1 cellular context compared by ENCODE assay signal in the genomic region with DNA sequence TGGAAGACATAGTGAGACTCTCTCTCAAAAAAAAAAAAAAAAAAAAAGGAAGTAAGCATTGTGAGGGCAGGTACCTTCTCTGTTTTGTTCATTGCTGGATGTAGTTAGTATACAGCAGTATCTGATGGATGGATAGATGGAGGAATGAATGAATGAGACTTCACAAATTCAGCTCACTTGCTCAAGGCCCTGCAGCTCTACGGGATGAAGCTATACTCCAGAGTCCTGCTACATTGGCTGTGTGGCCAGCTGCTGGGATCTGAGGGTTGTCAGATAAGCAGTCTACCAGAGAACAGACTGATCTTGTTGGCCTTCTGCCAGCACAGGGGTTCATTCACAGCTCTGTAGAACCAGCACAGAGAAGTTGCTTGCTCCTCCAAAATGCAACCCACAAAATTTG.
TF ChIP-seq lines count a peak whose summit lies in the region.

No MANE protein-coding gene starts in this region.

TF ChIP-seq in K562, 482 proteins besides CTCF, POLR2A, EP300 and RAD21 (continued from another document and continues in another):
- TF ChIP-seq, protein P1, sequence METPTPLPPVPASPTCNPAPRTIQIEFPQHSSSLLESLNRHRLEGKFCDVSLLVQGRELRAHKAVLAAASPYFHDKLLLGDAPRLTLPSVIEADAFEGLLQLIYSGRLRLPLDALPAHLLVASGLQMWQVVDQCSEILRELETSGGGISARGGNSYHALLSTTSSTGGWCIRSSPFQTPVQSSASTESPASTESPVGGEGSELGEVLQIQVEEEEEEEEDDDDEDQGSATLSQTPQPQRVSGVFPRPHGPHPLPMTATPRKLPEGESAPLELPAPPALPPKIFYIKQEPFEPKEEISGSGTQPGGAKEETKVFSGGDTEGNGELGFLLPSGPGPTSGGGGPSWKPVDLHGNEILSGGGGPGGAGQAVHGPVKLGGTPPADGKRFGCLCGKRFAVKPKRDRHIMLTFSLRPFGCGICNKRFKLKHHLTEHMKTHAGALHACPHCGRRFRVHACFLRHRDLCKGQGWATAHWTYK (CRISPR knock-in tag; IDR thresholded peaks at IDR 0.05): no peak
- TF ChIP-seq GATA2 (CRISPR knock-in tag; IDR thresholded peaks at IDR 0.05) (peak; percentile 60; the same call in 1 of the 2 replicates), RBM25 (IDR thresholded peaks at IDR 0.05; ENCODE audit: low read depth, low read length, severe bottlenecking) (no peak), NCOR1 (IDR thresholded peaks at IDR 0.05) (peak; percentile 64), ZNF24 (IDR thresholded peaks at IDR 0.05) (peak; percentile 98), THRAP3 (IDR thresholded peaks at IDR 0.05; ENCODE audit: borderline replicate concordance) (no peak), RCOR1 (IDR thresholded peaks at IDR 0.05; ENCODE audit: borderline replicate concordance in 1 of 2, low read depth in 2 of 2, low read length in 2 of 2) (0 out of 4 replicates have a peak, but pooled peaks of 1 of the 2 experiments have one; percentile 20), ZSCAN32 (CRISPR knock-in tag; IDR thresholded peaks at IDR 0.05) (no peak), MIER1 (IDR thresholded peaks at IDR 0.05; ENCODE audit: low read depth) (no peak), FOXM1 (IDR thresholded peaks at IDR 0.05; ENCODE audit: low read depth) (0 out of 2 replicates have a peak, but pooled peaks have one; percentile 11), FOXM1 (CRISPR knock-in tag; IDR thresholded peaks at IDR 0.05; ENCODE audit: low read depth) (no peak), RAD51 (IDR thresholded peaks at IDR 0.05; ENCODE audit: borderline replicate concordance, low read depth) (no peak), TAL1 (IDR thresholded peaks at IDR 0.05) (peak; percentile 76), HMGN3 (IDR thresholded peaks at IDR 0.05; ENCODE audit: borderline replicate concordance, extremely low read depth, insufficient read length, low read depth, low read length) (no peak), CEBPG (CRISPR knock-in tag; IDR thresholded peaks at IDR 0.05) (no peak), CEBPG (tag; conservative IDR thresholded peaks at IDR 0.05 in 1 of 2, IDR thresholded peaks at IDR 0.05 in 1 of 2) (no peak), HMG20B (CRISPR knock-in tag; IDR thresholded peaks at IDR 0.05) (no peak), ZFPM2 (CRISPR knock-in tag; IDR thresholded peaks at IDR 0.05) (no peak), SMAD3 (CRISPR knock-in tag; conservative IDR thresholded peaks at IDR 0.05) (no peak), SMAD1 (IDR thresholded peaks at IDR 0.05; ENCODE audit: low read depth, low read length, partially characterized antibody) (peak; percentile 42), ZNF124 (CRISPR knock-in tag; IDR thresholded peaks at IDR 0.05) (no peak), MEF2D (tag; conservative IDR thresholded peaks at IDR 0.05; ENCODE audit: low read depth) (no peak), POLR2G (IDR thresholded peaks at IDR 0.05; ENCODE audit: low read depth, low read length) (no peak), BDP1 (IDR thresholded peaks at IDR 0.05; ENCODE audit: insufficient read depth, insufficient read length) (no peak), ZBTB8A (IDR thresholded peaks at IDR 0.05; ENCODE audit: partially characterized antibody) (no peak), TAF1 (IDR thresholded peaks at IDR 0.05; ENCODE audit: control insufficient read depth, extremely low read depth, insufficient read depth, low read length, severe bottlenecking) (no peak), RBM22 (IDR thresholded peaks at IDR 0.05; ENCODE audit: low read depth, low read length, poor library complexity, severe bottlenecking) (no peak), HDAC2 (IDR thresholded peaks at IDR 0.05) (no peak), ZBED1 (IDR thresholded peaks at IDR 0.05) (no peak), KLF10 (CRISPR knock-in tag; IDR thresholded peaks at IDR 0.05) (no peak), PYGO2 (tag; IDR thresholded peaks at IDR 0.05) (no peak), BRCA1 (IDR thresholded peaks at IDR 0.05) (no peak), BRCA1 (CRISPR knock-in tag; IDR thresholded peaks at IDR 0.05) (no peak), POLR2AphosphoS5 (IDR thresholded peaks at IDR 0.05; ENCODE audit: control insufficient read depth, insufficient read depth, low read depth, low read length) (peak; percentile 81), NFIC (IDR thresholded peaks at IDR 0.05) (peak; percentile 99)
- TF ChIP-seq, protein P2, sequence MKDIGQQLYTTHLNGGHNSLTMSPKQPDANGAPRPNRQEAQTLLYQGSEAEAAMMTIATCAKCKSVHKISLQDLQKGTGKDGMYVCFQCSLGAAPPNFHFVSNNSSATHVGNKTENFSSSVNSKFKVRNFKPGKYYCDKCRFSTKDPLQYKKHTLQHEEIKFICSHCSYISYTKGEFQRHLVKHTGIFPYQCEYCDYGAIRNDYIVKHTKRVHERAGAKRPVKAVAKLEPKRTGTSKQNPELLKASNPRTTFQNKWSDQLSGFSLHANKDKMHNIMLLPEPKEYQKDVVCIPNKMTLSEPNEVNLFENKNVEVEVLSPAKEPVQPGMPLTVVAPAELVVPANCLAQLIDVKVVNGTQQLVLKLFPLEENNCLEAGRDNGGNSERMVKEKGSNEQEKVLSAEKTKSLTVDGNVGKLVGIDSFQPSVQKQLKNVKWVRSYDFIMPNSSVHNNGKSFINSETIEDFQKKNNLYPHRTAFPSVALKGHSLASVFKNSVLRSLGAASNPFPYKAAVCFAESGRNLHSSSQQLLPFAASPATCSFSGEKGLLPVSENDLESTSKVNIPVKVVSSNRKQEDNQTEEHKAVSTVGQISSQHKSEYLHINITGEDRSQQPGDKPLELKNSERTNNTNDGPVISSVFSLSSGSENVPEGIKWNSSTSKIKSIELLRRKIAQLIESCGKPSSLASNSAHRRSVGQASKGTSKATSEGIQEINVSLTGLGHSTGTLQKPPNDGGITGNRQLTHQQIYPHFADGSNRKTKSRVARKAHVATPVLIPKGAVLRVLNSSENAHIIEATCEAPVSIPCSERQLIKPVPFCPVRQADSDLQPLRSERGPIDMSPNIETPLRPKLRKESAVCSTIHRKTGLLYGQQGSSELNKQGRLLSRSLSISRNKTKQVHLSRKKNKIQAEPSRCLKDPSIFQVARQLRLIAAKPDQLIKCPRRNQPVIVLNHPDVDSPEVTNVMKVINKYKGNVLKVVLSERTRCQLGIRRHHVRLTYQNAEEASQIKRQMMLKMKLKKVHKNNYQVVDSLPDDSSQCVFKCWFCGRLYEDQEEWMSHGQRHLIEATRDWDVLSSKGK (CRISPR knock-in tag; IDR thresholded peaks at IDR 0.05): no peak
- TF ChIP-seq, protein P3, sequence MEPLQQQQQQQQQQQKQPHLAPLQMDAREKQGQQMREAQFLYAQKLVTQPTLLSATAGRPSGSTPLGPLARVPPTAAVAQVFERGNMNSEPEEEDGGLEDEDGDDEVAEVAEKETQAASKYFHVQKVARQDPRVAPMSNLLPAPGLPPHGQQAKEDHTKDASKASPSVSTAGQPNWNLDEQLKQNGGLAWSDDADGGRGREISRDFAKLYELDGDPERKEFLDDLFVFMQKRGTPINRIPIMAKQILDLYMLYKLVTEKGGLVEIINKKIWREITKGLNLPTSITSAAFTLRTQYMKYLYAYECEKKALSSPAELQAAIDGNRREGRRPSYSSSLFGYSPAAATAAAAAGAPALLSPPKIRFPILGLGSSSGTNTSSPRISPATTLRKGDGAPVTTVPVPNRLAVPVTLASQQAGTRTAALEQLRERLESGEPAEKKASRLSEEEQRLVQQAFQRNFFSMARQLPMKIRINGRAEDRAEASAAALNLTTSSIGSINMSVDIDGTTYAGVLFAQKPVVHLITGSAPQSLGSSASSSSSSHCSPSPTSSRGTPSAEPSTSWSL (CRISPR knock-in tag; IDR thresholded peaks at IDR 0.05; ENCODE audit: borderline replicate concordance): no peak
- TF ChIP-seq, protein P4, sequence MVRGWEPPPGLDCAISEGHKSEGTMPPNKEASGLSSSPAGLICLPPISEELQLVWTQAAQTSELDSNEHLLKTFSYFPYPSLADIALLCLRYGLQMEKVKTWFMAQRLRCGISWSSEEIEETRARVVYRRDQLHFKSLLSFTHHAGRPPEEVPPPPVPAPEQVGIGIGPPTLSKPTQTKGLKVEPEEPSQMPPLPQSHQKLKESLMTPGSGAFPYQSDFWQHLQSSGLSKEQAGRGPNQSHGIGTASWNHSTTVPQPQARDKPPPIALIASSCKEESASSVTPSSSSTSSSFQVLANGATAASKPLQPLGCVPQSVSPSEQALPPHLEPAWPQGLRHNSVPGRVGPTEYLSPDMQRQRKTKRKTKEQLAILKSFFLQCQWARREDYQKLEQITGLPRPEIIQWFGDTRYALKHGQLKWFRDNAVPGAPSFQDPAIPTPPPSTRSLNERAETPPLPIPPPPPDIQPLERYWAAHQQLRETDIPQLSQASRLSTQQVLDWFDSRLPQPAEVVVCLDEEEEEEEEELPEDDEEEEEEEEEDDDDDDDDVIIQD (CRISPR knock-in tag; IDR thresholded peaks at IDR 0.05): no peak
- TF ChIP-seq, protein P5, sequence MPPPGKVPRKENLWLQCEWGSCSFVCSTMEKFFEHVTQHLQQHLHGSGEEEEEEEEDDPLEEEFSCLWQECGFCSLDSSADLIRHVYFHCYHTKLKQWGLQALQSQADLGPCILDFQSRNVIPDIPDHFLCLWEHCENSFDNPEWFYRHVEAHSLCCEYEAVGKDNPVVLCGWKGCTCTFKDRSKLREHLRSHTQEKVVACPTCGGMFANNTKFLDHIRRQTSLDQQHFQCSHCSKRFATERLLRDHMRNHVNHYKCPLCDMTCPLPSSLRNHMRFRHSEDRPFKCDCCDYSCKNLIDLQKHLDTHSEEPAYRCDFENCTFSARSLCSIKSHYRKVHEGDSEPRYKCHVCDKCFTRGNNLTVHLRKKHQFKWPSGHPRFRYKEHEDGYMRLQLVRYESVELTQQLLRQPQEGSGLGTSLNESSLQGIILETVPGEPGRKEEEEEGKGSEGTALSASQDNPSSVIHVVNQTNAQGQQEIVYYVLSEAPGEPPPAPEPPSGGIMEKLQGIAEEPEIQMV (tag; conservative IDR thresholded peaks at IDR 0.05; ENCODE audit: low read depth): no peak
- TF ChIP-seq, protein P6, sequence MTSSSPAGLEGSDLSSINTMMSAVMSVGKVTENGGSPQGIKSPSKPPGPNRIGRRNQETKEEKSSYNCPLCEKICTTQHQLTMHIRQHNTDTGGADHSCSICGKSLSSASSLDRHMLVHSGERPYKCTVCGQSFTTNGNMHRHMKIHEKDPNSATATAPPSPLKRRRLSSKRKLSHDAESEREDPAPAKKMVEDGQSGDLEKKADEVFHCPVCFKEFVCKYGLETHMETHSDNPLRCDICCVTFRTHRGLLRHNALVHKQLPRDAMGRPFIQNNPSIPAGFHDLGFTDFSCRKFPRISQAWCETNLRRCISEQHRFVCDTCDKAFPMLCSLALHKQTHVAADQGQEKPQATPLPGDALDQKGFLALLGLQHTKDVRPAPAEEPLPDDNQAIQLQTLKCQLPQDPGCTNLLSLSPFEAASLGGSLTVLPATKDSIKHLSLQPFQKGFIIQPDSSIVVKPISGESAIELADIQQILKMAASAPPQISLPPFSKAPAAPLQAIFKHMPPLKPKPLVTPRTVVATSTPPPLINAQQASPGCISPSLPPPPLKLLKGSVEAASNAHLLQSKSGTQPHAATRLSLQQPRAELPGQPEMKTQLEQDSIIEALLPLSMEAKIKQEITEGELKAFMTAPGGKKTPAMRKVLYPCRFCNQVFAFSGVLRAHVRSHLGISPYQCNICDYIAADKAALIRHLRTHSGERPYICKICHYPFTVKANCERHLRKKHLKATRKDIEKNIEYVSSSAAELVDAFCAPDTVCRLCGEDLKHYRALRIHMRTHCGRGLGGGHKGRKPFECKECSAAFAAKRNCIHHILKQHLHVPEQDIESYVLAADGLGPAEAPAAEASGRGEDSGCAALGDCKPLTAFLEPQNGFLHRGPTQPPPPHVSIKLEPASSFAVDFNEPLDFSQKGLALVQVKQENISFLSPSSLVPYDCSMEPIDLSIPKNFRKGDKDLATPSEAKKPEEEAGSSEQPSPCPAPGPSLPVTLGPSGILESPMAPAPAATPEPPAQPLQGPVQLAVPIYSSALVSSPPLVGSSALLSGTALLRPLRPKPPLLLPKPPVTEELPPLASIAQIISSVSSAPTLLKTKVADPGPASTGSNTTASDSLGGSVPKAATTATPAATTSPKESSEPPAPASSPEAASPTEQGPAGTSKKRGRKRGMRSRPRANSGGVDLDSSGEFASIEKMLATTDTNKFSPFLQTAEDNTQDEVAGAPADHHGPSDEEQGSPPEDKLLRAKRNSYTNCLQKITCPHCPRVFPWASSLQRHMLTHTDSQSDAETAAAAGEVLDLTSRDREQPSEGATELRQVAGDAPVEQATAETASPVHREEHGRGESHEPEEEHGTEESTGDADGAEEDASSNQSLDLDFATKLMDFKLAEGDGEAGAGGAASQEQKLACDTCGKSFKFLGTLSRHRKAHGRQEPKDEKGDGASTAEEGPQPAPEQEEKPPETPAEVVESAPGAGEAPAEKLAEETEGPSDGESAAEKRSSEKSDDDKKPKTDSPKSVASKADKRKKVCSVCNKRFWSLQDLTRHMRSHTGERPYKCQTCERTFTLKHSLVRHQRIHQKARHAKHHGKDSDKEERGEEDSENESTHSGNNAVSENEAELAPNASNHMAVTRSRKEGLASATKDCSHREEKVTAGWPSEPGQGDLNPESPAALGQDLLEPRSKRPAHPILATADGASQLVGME (CRISPR knock-in tag; IDR thresholded peaks at IDR 0.05): no peak
- TF ChIP-seq, protein P7, sequence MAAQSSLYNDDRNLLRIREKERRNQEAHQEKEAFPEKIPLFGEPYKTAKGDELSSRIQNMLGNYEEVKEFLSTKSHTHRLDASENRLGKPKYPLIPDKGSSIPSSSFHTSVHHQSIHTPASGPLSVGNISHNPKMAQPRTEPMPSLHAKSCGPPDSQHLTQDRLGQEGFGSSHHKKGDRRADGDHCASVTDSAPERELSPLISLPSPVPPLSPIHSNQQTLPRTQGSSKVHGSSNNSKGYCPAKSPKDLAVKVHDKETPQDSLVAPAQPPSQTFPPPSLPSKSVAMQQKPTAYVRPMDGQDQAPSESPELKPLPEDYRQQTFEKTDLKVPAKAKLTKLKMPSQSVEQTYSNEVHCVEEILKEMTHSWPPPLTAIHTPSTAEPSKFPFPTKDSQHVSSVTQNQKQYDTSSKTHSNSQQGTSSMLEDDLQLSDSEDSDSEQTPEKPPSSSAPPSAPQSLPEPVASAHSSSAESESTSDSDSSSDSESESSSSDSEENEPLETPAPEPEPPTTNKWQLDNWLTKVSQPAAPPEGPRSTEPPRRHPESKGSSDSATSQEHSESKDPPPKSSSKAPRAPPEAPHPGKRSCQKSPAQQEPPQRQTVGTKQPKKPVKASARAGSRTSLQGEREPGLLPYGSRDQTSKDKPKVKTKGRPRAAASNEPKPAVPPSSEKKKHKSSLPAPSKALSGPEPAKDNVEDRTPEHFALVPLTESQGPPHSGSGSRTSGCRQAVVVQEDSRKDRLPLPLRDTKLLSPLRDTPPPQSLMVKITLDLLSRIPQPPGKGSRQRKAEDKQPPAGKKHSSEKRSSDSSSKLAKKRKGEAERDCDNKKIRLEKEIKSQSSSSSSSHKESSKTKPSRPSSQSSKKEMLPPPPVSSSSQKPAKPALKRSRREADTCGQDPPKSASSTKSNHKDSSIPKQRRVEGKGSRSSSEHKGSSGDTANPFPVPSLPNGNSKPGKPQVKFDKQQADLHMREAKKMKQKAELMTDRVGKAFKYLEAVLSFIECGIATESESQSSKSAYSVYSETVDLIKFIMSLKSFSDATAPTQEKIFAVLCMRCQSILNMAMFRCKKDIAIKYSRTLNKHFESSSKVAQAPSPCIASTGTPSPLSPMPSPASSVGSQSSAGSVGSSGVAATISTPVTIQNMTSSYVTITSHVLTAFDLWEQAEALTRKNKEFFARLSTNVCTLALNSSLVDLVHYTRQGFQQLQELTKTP (IDR thresholded peaks at IDR 0.05; ENCODE audit: low read depth in 1 of 2, partially characterized antibody in 2 of 2): no peak
